ENCODE assay signal across 30 cellular contexts in the genomic region with DNA sequence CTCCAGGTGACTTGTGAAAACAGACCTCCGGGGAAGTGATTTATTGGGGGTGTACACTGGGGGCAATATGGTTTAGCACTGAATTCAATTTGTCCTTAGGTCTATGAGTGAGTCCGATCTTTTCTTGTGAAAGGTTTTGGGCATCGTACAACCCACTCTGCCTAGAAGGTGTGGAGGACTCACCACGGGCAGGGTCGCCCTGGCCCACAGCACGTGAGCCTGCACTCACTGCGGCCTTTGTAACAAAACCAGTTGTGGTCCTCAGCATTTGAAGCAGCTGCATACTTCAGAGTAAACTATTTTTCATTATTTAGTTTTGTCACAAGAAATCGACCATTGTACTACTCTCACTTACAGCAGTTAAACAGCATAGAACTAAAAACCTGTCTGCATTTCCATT.
DNase-seq lines count a peak whose midpoint lies in the region; ATAC-seq, FAIRE-seq and TF ChIP-seq lines count a peak whose summit lies in the region.
"Had no signal": no experiment of that assay in that cellular context is flagged by ENCODE, and none has a peak within 500 bp of the region (broad histone marks: within the 10 kb centered on the region; RNA-seq: fewer than 3 reads in every experiment).

No MANE protein-coding gene starts in this region.

- no peak for ATAC-seq in CD4-positive, CD25-positive, alpha-beta regulatory T cell (ENCODE audit: low read depth in 2 of 2)
- ATAC-seq in GM12878, result no peak
- ATAC-seq in naive thymus-derived CD4-positive, alpha-beta T cell, result no peak
- ATAC-seq in stimulated activated memory B cell treated with anti-CD40 and anti-IgM and Interleukin-4, amounts not matched to agents 10 μg/mL and 1 μg/mL and 100 μg/mL, for 72 hours, result no peak
- ATAC-seq in GM19452 (IDR thresholded peaks at IDR 0.05; ENCODE audit: unreplicated experiment), result no peak
- ATAC-seq: foreskin keratinocyte, heart left ventricle, pancreas had no signal

- no peak for TF ChIP-seq POLR2A in GM12878 (IDR thresholded peaks at IDR 0.05; ENCODE audit: low read depth, low read length)

- no peak for TF ChIP-seq RAD21 in GM12878 (IDR thresholded peaks at IDR 0.05; ENCODE audit: insufficient read depth, low read depth, low read length)

- no peak for DNase-seq in T-helper 2 cell treated with Interferon-gamma antibody and Interleukin-4, amounts not matched to agents 5 μg/mL and 100 μg/mL, for 36 hours (ENCODE audit: low spot score)
- DNase-seq in T-helper 2 cell, result no peak
- DNase-seq in CD4-positive, CD25-positive, alpha-beta regulatory T cell, result no peak
- no peak for DNase-seq in GM12878 (ENCODE audit: low read depth, low spot score)
- no peak for DNase-seq in naive thymus-derived CD4-positive, alpha-beta T cell
- DNase-seq in SW480 (ENCODE audit: low spot score), result no peak
- DNase-seq: 8988T; activated CD4-positive, alpha-beta T cell treated with anti-CD3 and anti-CD28 coated beads, Interleukin-2, amount 50 U/mL, for 1 hour; activated CD4-positive, CD25-positive, alpha-beta regulatory T cell; DND-41; esophagus squamous epithelium; foreskin keratinocyte; GF-D8; GOT3; heart left ventricle; kidney glomerular epithelial cell; NCI-H2107; NCI-H774; pancreas; Peyer's patch; retina; SIG-M5; stimulated activated naive CD4-positive, alpha-beta T cell treated with Interleukin-2 at 50 U/mL for 16 hours; SW 1271; testis had no signal

- H3K9me3 Mint-ChIP-seq in T-helper 2 cell treated with Interferon-gamma antibody and Interleukin-4, amounts not matched to agents 5 μg/mL and 100 μg/mL, for 36 hours, result no peaks in the 10 kb centered on the region
- H3K9me3 Mint-ChIP-seq in CD4-positive, CD25-positive, alpha-beta regulatory T cell, result no peaks in the 10 kb centered on the region
- peaks cover 0 to 3% (median 0%) of the 10 kb centered on the region in 11 donors for H3K9me3 Mint-ChIP-seq in naive thymus-derived CD4-positive, alpha-beta T cell
- no peaks in the 10 kb centered on the region for H3K9me3 Mint-ChIP-seq in stimulated activated memory B cell treated with anti-CD40 and anti-IgM and Interleukin-4, amounts not matched to agents 10 μg/mL and 1 μg/mL and 100 μg/mL, for 72 hours
- H3K9me3 Mint-ChIP-seq: neural crest cell had no signal

- in situ Hi-C loops in GM12878 (cut with MboI), result no loop called here

- peaks cover 34% of the 10 kb centered on the region for H3K36me3 Mint-ChIP-seq in T-helper 2 cell treated with Interferon-gamma antibody and Interleukin-4, amounts not matched to agents 5 μg/mL and 100 μg/mL, for 36 hours (ENCODE audit: low read depth)
- H3K36me3 Mint-ChIP-seq in CD4-positive, CD25-positive, alpha-beta regulatory T cell, result peaks cover 16% of the 10 kb centered on the region
- peaks cover 0 to 28% (median 17%) of the 10 kb centered on the region in 5 donors for H3K36me3 Mint-ChIP-seq in naive thymus-derived CD4-positive, alpha-beta T cell
- H3K36me3 Mint-ChIP-seq in stimulated activated memory B cell treated with anti-CD40 and anti-IgM and Interleukin-4, amounts not matched to agents 10 μg/mL and 1 μg/mL and 100 μg/mL, for 72 hours, result peaks cover 34% of the 10 kb centered on the region

- CTCF ChIA-PET in GM12878 (lab: Yijun Ruan, JAX), result interaction anchor here (1.0 to 1.5 kb wide), 2 partner anchors 12 to 48 kb away, joined by 3 read pairs; no protein-coding TSS in a partner anchor
- CTCF ChIA-PET in naive thymus-derived CD4-positive, alpha-beta T cell (lab: Charles Lee), result no interaction called here

- no peak overlapping the region for H3K4me3 ChIP-seq in CD4-positive, CD25-positive, alpha-beta regulatory T cell (ENCODE audit: low read depth, low read length)
- H3K4me3 ChIP-seq in GM12878, result no peak overlapping the region
- H3K4me3 ChIP-seq in naive thymus-derived CD4-positive, alpha-beta T cell (ENCODE audit: low read length), result no peak overlapping the region
- H3K4me3 ChIP-seq: esophagus squamous epithelium, heart left ventricle, pancreas, Peyer's patch, testis had no signal

- H3K9me3 ChIP-seq in CD4-positive, CD25-positive, alpha-beta regulatory T cell (ENCODE audit: control insufficient read depth in 2 of 2, low read length in 2 of 2), result no peaks in the 10 kb centered on the region
- H3K9me3 ChIP-seq in GM12878 (replicated peaks; ENCODE audit: control insufficient read depth, insufficient read depth, low read length), result no peaks in the 10 kb centered on the region
- H3K9me3 ChIP-seq in naive thymus-derived CD4-positive, alpha-beta T cell (ENCODE audit: control insufficient read depth in 2 of 3, low read length in 3 of 3), result no peaks in the 10 kb centered on the region
- H3K9me3 ChIP-seq: esophagus squamous epithelium, heart left ventricle, pancreas, Peyer's patch, testis had no signal

- H4K20me1 ChIP-seq in GM12878 (ENCODE audit: control insufficient read depth, insufficient read depth), result no peaks in the 10 kb centered on the region

- no peak for FAIRE-seq in GM12878 (lab: Jason Lieb, UNC)
- FAIRE-seq: D721Med, endometrium, pancreas had no signal

- no peaks in the 10 kb centered on the region for H3K27me3 ChIP-seq in CD4-positive, CD25-positive, alpha-beta regulatory T cell (ENCODE audit: control insufficient read depth, insufficient read depth, low read length)
- no peaks in the 10 kb centered on the region for H3K27me3 ChIP-seq in GM12878 (replicated peaks in 1 of 2; ENCODE audit: control insufficient read depth in 2 of 2, insufficient read depth in 2 of 2, low read length in 1 of 2)
- no peaks in the 10 kb centered on the region for H3K27me3 ChIP-seq in naive thymus-derived CD4-positive, alpha-beta T cell (ENCODE audit: control insufficient read depth in 2 of 2, insufficient read depth in 2 of 2, low read length in 2 of 2)
- H3K27me3 ChIP-seq: esophagus squamous epithelium, foreskin keratinocyte, heart left ventricle, pancreas, Peyer's patch, testis had no signal

- peaks cover 23% of the 10 kb centered on the region for H3K4me1 Mint-ChIP-seq in T-helper 2 cell treated with Interferon-gamma antibody and Interleukin-4, amounts not matched to agents 5 μg/mL and 100 μg/mL, for 36 hours (ENCODE audit: low read depth)
- peaks cover 8 to 25% (median 11%) of the 10 kb centered on the region in 4 donors for H3K4me1 Mint-ChIP-seq in CD4-positive, CD25-positive, alpha-beta regulatory T cell
- peaks cover 11 to 29% (median 27%) of the 10 kb centered on the region in 7 donors for H3K4me1 Mint-ChIP-seq in naive thymus-derived CD4-positive, alpha-beta T cell
- peaks cover 9% of the 10 kb centered on the region for H3K4me1 Mint-ChIP-seq in stimulated activated memory B cell treated with anti-CD40 and anti-IgM and Interleukin-4, amounts not matched to agents 10 μg/mL and 1 μg/mL and 100 μg/mL, for 72 hours

- H3K27ac ChIP-seq in CD4-positive, CD25-positive, alpha-beta regulatory T cell (ENCODE audit: insufficient read depth, low read length, poor library complexity, severe bottlenecking), result no peak overlapping the region
- H3K27ac ChIP-seq in GM12878 (ENCODE audit: control insufficient read depth, insufficient read depth), result no peak overlapping the region
- no peak overlapping the region for H3K27ac ChIP-seq in naive thymus-derived CD4-positive, alpha-beta T cell (ENCODE audit: low read depth, low read length)
- H3K27ac ChIP-seq: esophagus squamous epithelium, foreskin keratinocyte, pancreas, Peyer's patch, testis had no signal

- POLR2A ChIA-PET in GM12878 (lab: Charles Lee), result no interaction called here
- POLR2A ChIA-PET in naive thymus-derived CD4-positive, alpha-beta T cell (lab: Charles Lee), result interaction anchor here (1.0 kb wide), 1 partner anchor 125 kb away, joined by 5 read pairs; no protein-coding TSS in a partner anchor

- TF ChIP-seq EP300 in GM12878 (IDR thresholded peaks at IDR 0.05; ENCODE audit: borderline replicate concordance in 1 of 2, control insufficient read depth in 1 of 2, low read depth in 2 of 2, low read length in 2 of 2), result no peak

- peak overlapping the region; percentile 38 for H3K27ac Mint-ChIP-seq in T-helper 2 cell treated with Interferon-gamma antibody and Interleukin-4, amounts not matched to agents 5 μg/mL and 100 μg/mL, for 36 hours
- H3K27ac Mint-ChIP-seq in CD4-positive, CD25-positive, alpha-beta regulatory T cell, result peak overlapping the region in 2 of 3 donors; percentile 38 to 71
- peak overlapping the region in 6 of 9 donors; percentile 27 to 77 (median 72) for H3K27ac Mint-ChIP-seq in naive thymus-derived CD4-positive, alpha-beta T cell
- H3K27ac Mint-ChIP-seq in stimulated activated memory B cell treated with anti-CD40 and anti-IgM and Interleukin-4, amounts not matched to agents 10 μg/mL and 1 μg/mL and 100 μg/mL, for 72 hours, result no peak overlapping the region

- H3K27me3 Mint-ChIP-seq in T-helper 2 cell treated with Interferon-gamma antibody and Interleukin-4, amounts not matched to agents 5 μg/mL and 100 μg/mL, for 36 hours (ENCODE audit: low read depth), result no peaks in the 10 kb centered on the region
- H3K27me3 Mint-ChIP-seq in CD4-positive, CD25-positive, alpha-beta regulatory T cell, result peaks cover 8% of the 10 kb centered on the region
- peaks cover 0 to 4% (median 0%) of the 10 kb centered on the region in 5 donors for H3K27me3 Mint-ChIP-seq in naive thymus-derived CD4-positive, alpha-beta T cell
- H3K27me3 Mint-ChIP-seq in stimulated activated memory B cell treated with anti-CD40 and anti-IgM and Interleukin-4, amounts not matched to agents 10 μg/mL and 1 μg/mL and 100 μg/mL, for 72 hours, result peaks cover 8% of the 10 kb centered on the region

- no peak for TF ChIP-seq CTCF in GM12878 (IDR thresholded peaks at IDR 0.05 in 2 of 3, conservative IDR thresholded peaks at IDR 0.05 in 1 of 3; ENCODE audit: control insufficient read depth in 2 of 3, extremely low read depth in 1 of 3, insufficient read depth in 1 of 3, low read depth in 3 of 3, low read length in 3 of 3)

- peaks cover 36% of the 10 kb centered on the region for H3K36me3 ChIP-seq in CD4-positive, CD25-positive, alpha-beta regulatory T cell (ENCODE audit: control insufficient read depth, insufficient read depth, low read length)
- peaks cover 9 to 15% of the 10 kb centered on the region in 2 experiments for H3K36me3 ChIP-seq in GM12878 (ENCODE audit: control insufficient read depth in 2 of 2, insufficient read depth in 2 of 2, low read length in 1 of 2)
- H3K36me3 ChIP-seq in naive thymus-derived CD4-positive, alpha-beta T cell (ENCODE audit: control insufficient read depth in 2 of 3, insufficient read depth in 3 of 3, low read length in 3 of 3), result peaks cover 0 to 51% (median 11%) of the 10 kb centered on the region in 3 experiments

- WGBS in GM12878 (ENCODE audit: insufficient coverage, insufficient replicate concordance, low lambda C conversion rate, missing lambda C conversion rate), result 93% methylated on average over 8 of the region's 8 CpGs

- H2AFZ ChIP-seq in GM12878 (ENCODE audit: control insufficient read depth, low read depth, low read length), result no peak overlapping the region

- BruUV-seq in GM12878 (replicated peaks; lab: Mats Ljungman, UMichigan), result TSS peak; percentile 61

- peaks cover 12% of the 10 kb centered on the region for H3K4me1 ChIP-seq in CD4-positive, CD25-positive, alpha-beta regulatory T cell (ENCODE audit: control insufficient read depth, insufficient read depth, low read length, poor library complexity, severe bottlenecking)
- peaks cover 14% of the 10 kb centered on the region for H3K4me1 ChIP-seq in GM12878 (ENCODE audit: control insufficient read depth, insufficient read depth, low read length)
- H3K4me1 ChIP-seq in naive thymus-derived CD4-positive, alpha-beta T cell (ENCODE audit: control insufficient read depth in 2 of 2, insufficient read depth in 2 of 2, low read length in 2 of 2), result peaks cover 9 to 10% of the 10 kb centered on the region in 2 donors
- H3K4me1 ChIP-seq: foreskin keratinocyte had no signal

- SMC1A ChIA-PET in GM12878 (lab: Charles Lee; ENCODE audit: uncharacterized antibody, unreplicated experiment), result no interaction called here

- intact Hi-C loops in GM12878 (cut with micrococcal nuclease; ENCODE audit: unreplicated experiment), result loop anchor here (5.0 kb wide), 1 partner anchor 288 kb away; a partner anchor contains a TSS
- intact Hi-C loops in naive thymus-derived CD4-positive, alpha-beta T cell (cut with micrococcal nuclease), result loop anchor here in 1 of 2 donors (10.0 kb wide), 1 partner anchor 280 kb away; no protein-coding TSS in a partner anchor

- RAD21 ChIA-PET in GM12878 (lab: Charles Lee; ENCODE audit: unreplicated experiment), result no interaction called here

- H3K4me2 ChIP-seq in GM12878 (ENCODE audit: control insufficient read depth, insufficient read depth), result no peak overlapping the region

- H3K9ac ChIP-seq in GM12878 (ENCODE audit: control insufficient read depth, insufficient read depth, low read length), result no peak overlapping the region

- H3K79me2 ChIP-seq in GM12878 (ENCODE audit: control insufficient read depth, insufficient read depth, low read length), result no peaks in the 10 kb centered on the region

- no peak overlapping the region for H3K4me3 Mint-ChIP-seq in T-helper 2 cell treated with Interferon-gamma antibody and Interleukin-4, amounts not matched to agents 5 μg/mL and 100 μg/mL, for 36 hours
- peak overlapping the region in 1 of 4 donors; percentile 22 for H3K4me3 Mint-ChIP-seq in CD4-positive, CD25-positive, alpha-beta regulatory T cell
- no peak overlapping the region for H3K4me3 Mint-ChIP-seq in naive thymus-derived CD4-positive, alpha-beta T cell
- no peak overlapping the region for H3K4me3 Mint-ChIP-seq in stimulated activated memory B cell treated with anti-CD40 and anti-IgM and Interleukin-4, amounts not matched to agents 10 μg/mL and 1 μg/mL and 100 μg/mL, for 72 hours
- H3K4me3 Mint-ChIP-seq: neural crest cell had no signal
